ENCODE assay signal across 15 cellular contexts in genomic region chr1:221230605-221231004, GRCh38.
A peak's percentile ranks its signal among the peaks of the same experiment; 100 is the strongest.
DNase-seq lines count a peak whose midpoint lies in the region; ATAC-seq and TF ChIP-seq lines count a peak whose summit lies in the region.
"Had no signal": no experiment of that assay in that cellular context is flagged by ENCODE, and none has a peak within 500 bp of the region (broad histone marks: within the 10 kb centered on the region; RNA-seq: fewer than 3 reads in every experiment).

No MANE protein-coding gene starts in this region.

- H3K9me3 ChIP-seq in SK-N-SH (no peaks in the 10 kb centered on the region), adipocyte (ENCODE audit: control insufficient read depth, low read length) (peaks cover 3% of the 10 kb centered on the region), right cardiac atrium (ENCODE audit: control insufficient read depth, low read length) (no peaks in the 10 kb centered on the region), skeletal muscle tissue (ENCODE audit: control insufficient read depth in 3 of 3, low read length in 3 of 3) (no peaks in the 10 kb centered on the region)

- no peak overlapping the region for H3K4me2 ChIP-seq in SK-N-SH

- no peak for TF ChIP-seq RAD21 in SK-N-SH (IDR thresholded peaks at IDR 0.05; ENCODE audit: low read length)

- intact Hi-C loops in right cardiac atrium (cut with DNase I), result no loop called here

- H3K4me3 ChIP-seq in SK-N-SH (ENCODE audit: low read depth in 2 of 2, low read length in 1 of 2) (no peak overlapping the region), adipocyte (ENCODE audit: low read length) (no peak overlapping the region), right cardiac atrium (ENCODE audit: low read length) (no peak overlapping the region), skeletal muscle tissue (ENCODE audit: low read length in 3 of 3) (no peak overlapping the region)

- no peaks in the 10 kb centered on the region for H3K79me2 ChIP-seq in SK-N-SH (ENCODE audit: insufficient read depth)

- TF ChIP-seq CTCF in SK-N-SH (IDR thresholded peaks at IDR 0.05), result no peak

- H3K27ac ChIP-seq in SK-N-SH (ENCODE audit: low read depth in 2 of 2, low read length in 1 of 2) (no peak overlapping the region), right cardiac atrium (ENCODE audit: low read length) (no peak overlapping the region), skeletal muscle tissue (ENCODE audit: low read depth, low read length) (peak overlapping the region; percentile 46)

- H3K36me3 ChIP-seq in SK-N-SH (replicated peaks in 1 of 2; ENCODE audit: control insufficient read depth in 1 of 2, insufficient read depth in 2 of 2, low read length in 1 of 2), result no peaks in the 10 kb centered on the region
- no peaks in the 10 kb centered on the region for H3K36me3 ChIP-seq in adipocyte (ENCODE audit: control insufficient read depth, insufficient read depth, low read length, severe bottlenecking)
- no peaks in the 10 kb centered on the region for H3K36me3 ChIP-seq in skeletal muscle tissue (ENCODE audit: control insufficient read depth in 3 of 3, insufficient read depth in 3 of 3, low read length in 3 of 3)

- POLR2A ChIA-PET in SK-N-SH (lab: Yijun Ruan, JAX), result no interaction called here

- 78% methylated on average over 1 of the region's 1 CpG for WGBS in SK-N-SH (ENCODE audit: low lambda C conversion rate)
- 64% methylated on average over 1 of the region's 1 CpG for WGBS in right cardiac atrium

- CTCF ChIA-PET in SK-N-SH (lab: Yijun Ruan, JAX), result interaction anchor here (1.0 kb wide), 2 partner anchors 357 to 1225 kb away, joined by 4 to 5 read pairs; no protein-coding TSS in a partner anchor

- peak; percentile 68 for ATAC-seq in SK-N-SH treated with all-trans-retinoic acid at 6 μM for 48 hours
- peak; percentile 74 to 85 for ATAC-seq in right cardiac atrium
- ATAC-seq in HG03139 (IDR thresholded peaks at IDR 0.05; ENCODE audit: unreplicated experiment), result no peak
- no peak for ATAC-seq in HG02885 (IDR thresholded peaks at IDR 0.05; ENCODE audit: poor library complexity, unreplicated experiment)

- no peaks in the 10 kb centered on the region for H3K4me1 ChIP-seq in SK-N-SH (ENCODE audit: control insufficient read depth in 1 of 2, insufficient read depth in 2 of 2, low read depth in 1 of 2, low read length in 1 of 2)
- peaks cover 6% of the 10 kb centered on the region for H3K4me1 ChIP-seq in adipocyte (ENCODE audit: control insufficient read depth, insufficient read depth, low read length)
- H3K4me1 ChIP-seq in right cardiac atrium (ENCODE audit: control insufficient read depth, insufficient read depth, low read length), result peaks cover 6% of the 10 kb centered on the region
- peaks cover 5 to 20% (median 10%) of the 10 kb centered on the region in 3 donors for H3K4me1 ChIP-seq in skeletal muscle tissue (ENCODE audit: control insufficient read depth in 3 of 3, insufficient read depth in 3 of 3, low read length in 3 of 3)

- DNase-seq in SK-N-SH, result no peak
- DNase-seq in adipocyte (ENCODE audit: low read depth), result peak; percentile 13
- DNase-seq in right cardiac atrium, result no peak
- no peak for DNase-seq in stimulated activated CD4-positive, alpha-beta T cell treated with anti-CD3 and anti-CD28 coated beads, Interleukin-15, amount 100 ng/mL, for 24 hours
- DNase-seq: activated CD8-positive, alpha-beta memory T cell treated with anti-CD3 and anti-CD28 coated beads, Interleukin-2, amount 50 U/mL, for 48 hours; activated naive CD8-positive, alpha-beta T cell treated with anti-CD3 and anti-CD28 coated beads, Interleukin-2, amount 10 ng/mL, durations not matched to agents 7 days and 5 days; glutamatergic neuron; HCEC 1CT; NCI-H524; SHP77; stimulated activated CD4-positive, alpha-beta T cell treated with anti-CD3 and anti-CD28 coated beads, Interleukin-2, amount 100 ng/mL, for 24 hours had no signal

- H3K9ac ChIP-seq in SK-N-SH (no peak overlapping the region), adipocyte (ENCODE audit: low read length) (no peak overlapping the region), skeletal muscle tissue (ENCODE audit: low read depth in 1 of 3, low read length in 3 of 3) (no peak overlapping the region)

- H2AFZ ChIP-seq in SK-N-SH (ENCODE audit: low read depth), result no peak overlapping the region

- H3K27me3 ChIP-seq in SK-N-SH (ENCODE audit: insufficient read depth) (no peaks in the 10 kb centered on the region), adipocyte (replicated peaks; ENCODE audit: control insufficient read depth, insufficient read depth, low read length) (no peaks in the 10 kb centered on the region), right cardiac atrium (ENCODE audit: control insufficient read depth, insufficient read depth) (no peaks in the 10 kb centered on the region), skeletal muscle tissue (ENCODE audit: control insufficient read depth in 3 of 3, insufficient read depth in 3 of 3, low read length in 3 of 3) (no peaks in the 10 kb centered on the region)

- no peaks in the 10 kb centered on the region for H4K20me1 ChIP-seq in SK-N-SH (ENCODE audit: insufficient read depth)

- H3F3A ChIP-seq in SK-N-SH (replicated peaks; ENCODE audit: insufficient read depth), result no peaks in the 10 kb centered on the region

- no peaks in the 10 kb centered on the region for H3K9me2 ChIP-seq in SK-N-SH

- no peak for TF ChIP-seq EP300 in SK-N-SH (IDR thresholded peaks at IDR 0.05; ENCODE audit: borderline replicate concordance in 1 of 2, low read depth in 1 of 2, low read length in 1 of 2)

TF ChIP-seq in SK-N-SH treated with all-trans-retinoic acid at 6 μM for 48 hours, 23 proteins besides CTCF, POLR2A, EP300 and RAD21:
- TF ChIP-seq PPARA (CRISPR knock-in tag; IDR thresholded peaks at IDR 0.05; ENCODE audit: borderline replicate concordance) (no peak), ZC3H10 (CRISPR knock-in tag; IDR thresholded peaks at IDR 0.05) (no peak), ZFP30 (CRISPR knock-in tag; IDR thresholded peaks at IDR 0.05) (no peak), GLIS3 (CRISPR knock-in tag; IDR thresholded peaks at IDR 0.05) (no peak), ZNF70 (CRISPR knock-in tag; IDR thresholded peaks at IDR 0.05) (no peak), CSDC2 (CRISPR knock-in tag; IDR thresholded peaks at IDR 0.05) (no peak), SNAI2 (CRISPR knock-in tag; IDR thresholded peaks at IDR 0.05) (no peak), ISL1 (CRISPR knock-in tag; IDR thresholded peaks at IDR 0.05) (no peak), TCF4 (CRISPR knock-in tag; IDR thresholded peaks at IDR 0.05; ENCODE audit: borderline replicate concordance) (no peak), ZNF8 (CRISPR knock-in tag; IDR thresholded peaks at IDR 0.05) (no peak)
- TF ChIP-seq, protein P1, sequence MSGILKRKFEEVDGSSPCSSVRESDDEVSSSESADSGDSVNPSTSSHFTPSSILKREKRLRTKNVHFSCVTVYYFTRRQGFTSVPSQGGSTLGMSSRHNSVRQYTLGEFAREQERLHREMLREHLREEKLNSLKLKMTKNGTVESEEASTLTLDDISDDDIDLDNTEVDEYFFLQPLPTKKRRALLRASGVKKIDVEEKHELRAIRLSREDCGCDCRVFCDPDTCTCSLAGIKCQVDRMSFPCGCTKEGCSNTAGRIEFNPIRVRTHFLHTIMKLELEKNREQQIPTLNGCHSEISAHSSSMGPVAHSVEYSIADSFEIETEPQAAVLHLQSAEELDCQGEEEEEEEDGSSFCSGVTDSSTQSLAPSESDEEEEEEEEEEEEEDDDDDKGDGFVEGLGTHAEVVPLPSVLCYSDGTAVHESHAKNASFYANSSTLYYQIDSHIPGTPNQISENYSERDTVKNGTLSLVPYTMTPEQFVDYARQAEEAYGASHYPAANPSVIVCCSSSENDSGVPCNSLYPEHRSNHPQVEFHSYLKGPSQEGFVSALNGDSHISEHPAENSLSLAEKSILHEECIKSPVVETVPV (CRISPR knock-in tag; IDR thresholded peaks at IDR 0.05), result no peak

TF ChIP-seq in SK-N-SH, 30 proteins besides CTCF, POLR2A, EP300 and RAD21:
- TF ChIP-seq ELF1 (IDR thresholded peaks at IDR 0.05), result no peak
- TF ChIP-seq FOXM1 (IDR thresholded peaks at IDR 0.05; ENCODE audit: low read depth), result no peak
- no peak for TF ChIP-seq NFIC (IDR thresholded peaks at IDR 0.05; ENCODE audit: borderline replicate concordance)
- no peak for TF ChIP-seq GABPA (IDR thresholded peaks at IDR 0.05; ENCODE audit: low read depth)
- TF ChIP-seq, protein P2, sequence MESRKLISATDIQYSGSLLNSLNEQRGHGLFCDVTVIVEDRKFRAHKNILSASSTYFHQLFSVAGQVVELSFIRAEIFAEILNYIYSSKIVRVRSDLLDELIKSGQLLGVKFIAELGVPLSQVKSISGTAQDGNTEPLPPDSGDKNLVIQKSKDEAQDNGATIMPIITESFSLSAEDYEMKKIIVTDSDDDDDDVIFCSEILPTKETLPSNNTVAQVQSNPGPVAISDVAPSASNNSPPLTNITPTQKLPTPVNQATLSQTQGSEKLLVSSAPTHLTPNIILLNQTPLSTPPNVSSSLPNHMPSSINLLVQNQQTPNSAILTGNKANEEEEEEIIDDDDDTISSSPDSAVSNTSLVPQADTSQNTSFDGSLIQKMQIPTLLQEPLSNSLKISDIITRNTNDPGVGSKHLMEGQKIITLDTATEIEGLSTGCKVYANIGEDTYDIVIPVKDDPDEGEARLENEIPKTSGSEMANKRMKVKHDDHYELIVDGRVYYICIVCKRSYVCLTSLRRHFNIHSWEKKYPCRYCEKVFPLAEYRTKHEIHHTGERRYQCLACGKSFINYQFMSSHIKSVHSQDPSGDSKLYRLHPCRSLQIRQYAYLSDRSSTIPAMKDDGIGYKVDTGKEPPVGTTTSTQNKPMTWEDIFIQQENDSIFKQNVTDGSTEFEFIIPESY (IDR thresholded peaks at IDR 0.05; ENCODE audit: borderline replicate concordance, low read depth), result no peak
- TF ChIP-seq USF1 (IDR thresholded peaks at IDR 0.05; ENCODE audit: borderline replicate concordance, low read depth), result no peak
- no peak for TF ChIP-seq TEAD4 (IDR thresholded peaks at IDR 0.05; ENCODE audit: borderline replicate concordance, insufficient read depth)
- TF ChIP-seq, protein P3, sequence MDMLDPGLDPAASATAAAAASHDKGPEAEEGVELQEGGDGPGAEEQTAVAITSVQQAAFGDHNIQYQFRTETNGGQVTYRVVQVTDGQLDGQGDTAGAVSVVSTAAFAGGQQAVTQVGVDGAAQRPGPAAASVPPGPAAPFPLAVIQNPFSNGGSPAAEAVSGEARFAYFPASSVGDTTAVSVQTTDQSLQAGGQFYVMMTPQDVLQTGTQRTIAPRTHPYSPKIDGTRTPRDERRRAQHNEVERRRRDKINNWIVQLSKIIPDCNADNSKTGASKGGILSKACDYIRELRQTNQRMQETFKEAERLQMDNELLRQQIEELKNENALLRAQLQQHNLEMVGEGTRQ (IDR thresholded peaks at IDR 0.05; ENCODE audit: borderline replicate concordance, low read depth, low read length), result no peak
- TF ChIP-seq FOSL2 (IDR thresholded peaks at IDR 0.05; ENCODE audit: borderline replicate concordance, low read depth), result no peak
TF ChIP-seq in SK-N-SH: peak in this region for 0.

Comparison
In these comparisons a context has a peak if more than half of its experiments do, and no peak if none do; other contexts are left out.
1. ATAC-seq: peak in SK-N-SH treated with all-trans-retinoic acid at 6 μM for 48 hours (single experiment) and right cardiac atrium (2 of 2); none in HG03139 (single experiment) and HG02885 (single experiment).